In the genomic region with DNA sequence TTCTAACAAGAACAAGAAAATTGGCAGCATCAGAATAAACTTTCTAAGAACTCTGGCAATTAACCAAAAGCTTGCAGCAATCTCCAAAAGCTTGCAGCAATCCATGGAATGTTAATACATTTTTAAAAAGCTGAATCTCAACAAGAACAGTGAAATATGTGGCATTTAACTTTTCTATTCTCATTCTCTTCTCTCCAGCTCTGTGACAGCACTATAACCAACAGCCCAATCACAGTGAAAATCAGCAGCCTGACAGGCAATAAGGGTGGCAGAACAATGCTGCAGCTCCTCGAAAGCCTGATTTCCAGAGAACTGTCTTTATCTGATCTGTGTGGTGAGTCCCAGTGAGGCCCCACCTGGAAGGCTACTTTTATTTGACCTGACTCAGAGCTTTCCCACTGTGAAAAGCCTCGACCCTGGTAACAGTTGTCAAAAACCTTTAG, we compare ENCODE assay signal across 8 cellular contexts.
DNase-seq lines count a peak whose midpoint lies in the region; ATAC-seq, FAIRE-seq and TF ChIP-seq lines count a peak whose summit lies in the region.

No MANE protein-coding gene starts in this region.

- no peak for TF ChIP-seq CTCF in astrocyte of the spinal cord (IDR thresholded peaks at IDR 0.05; ENCODE audit: low read depth, low read length)
- no peak for TF ChIP-seq CTCF in pancreas (IDR thresholded peaks at IDR 0.05)
- TF ChIP-seq CTCF in colonic mucosa (IDR thresholded peaks at IDR 0.05) = no peak

- H3K4me1 ChIP-seq in pancreas (peaks cover 9 to 41% (median 39%) of the 10 kb centered on the region in 3 donors), colonic mucosa (no peaks in the 10 kb centered on the region)

- 4% methylated on average over 2 of the region's 2 CpGs for WGBS in pancreas, 2 donors

- H3K9me3 ChIP-seq in pancreas = no peaks in the 10 kb centered on the region
- no peaks in the 10 kb centered on the region for H3K9me3 ChIP-seq in colonic mucosa

- in situ Hi-C loops in astrocyte of the spinal cord (cut with HindIII; ENCODE audit: low sequenced_read_pairs) = no loop called here

- no peak overlapping the region for H3K9ac ChIP-seq in colonic mucosa (ENCODE audit: low read depth in 2 of 2, low read length in 2 of 2)

- intact Hi-C loops in pancreas (cut with DNase I) (no loop called here), posterior cingulate gyrus (cut with DNase I) (no loop called here), colonic mucosa (cut with DNase I) (no loop called here)

- peak; percentile 49 for DNase-seq in astrocyte of the spinal cord (ENCODE audit: low read depth, low spot score)
- DNase-seq in pancreas = no peak
- no peak for DNase-seq in posterior cingulate gyrus
- no peak for DNase-seq in mucosa of gallbladder (ENCODE audit: low spot score)
- DNase-seq in colonic mucosa = no peak
- no peak for DNase-seq in activated effector memory CD4-positive, alpha-beta T cell treated with anti-CD3 and anti-CD28 coated beads, Interleukin-2, amount 50 U/mL, for 16 hours

- no peak for FAIRE-seq in pancreas (lab: Jason Lieb, UNC)

- ATAC-seq in GM18909 (IDR thresholded peaks at IDR 0.05; ENCODE audit: poor library complexity, unreplicated experiment) (peak; percentile 9), HG03432 (IDR thresholded peaks at IDR 0.05; ENCODE audit: unreplicated experiment) (peak; percentile 24), pancreas (peak; percentile 58 to 64 (median 60))

- H3K27ac ChIP-seq in pancreas = no peak overlapping the region
- H3K27ac ChIP-seq in colonic mucosa = no peak overlapping the region

- H3K36me3 ChIP-seq in pancreas = no peaks in the 10 kb centered on the region
- H3K36me3 ChIP-seq in colonic mucosa = no peaks in the 10 kb centered on the region

- H3K27me3 ChIP-seq in pancreas (no peaks in the 10 kb centered on the region), colonic mucosa (no peaks in the 10 kb centered on the region)

- H3K4me3 ChIP-seq in astrocyte of the spinal cord (ENCODE audit: low read depth, low read length) (no peak overlapping the region), pancreas (no peak overlapping the region), colonic mucosa (no peak overlapping the region)

Comparison
In these comparisons a context has a peak if more than half of its experiments do, and no peak if none do; other contexts are left out.
1. ATAC-seq: peak in every context shown above with its lines; median percentile 60 in pancreas; 24 in HG03432; 9 in GM18909.